1 cellular context compared by ENCODE assay signal in the genomic region with DNA sequence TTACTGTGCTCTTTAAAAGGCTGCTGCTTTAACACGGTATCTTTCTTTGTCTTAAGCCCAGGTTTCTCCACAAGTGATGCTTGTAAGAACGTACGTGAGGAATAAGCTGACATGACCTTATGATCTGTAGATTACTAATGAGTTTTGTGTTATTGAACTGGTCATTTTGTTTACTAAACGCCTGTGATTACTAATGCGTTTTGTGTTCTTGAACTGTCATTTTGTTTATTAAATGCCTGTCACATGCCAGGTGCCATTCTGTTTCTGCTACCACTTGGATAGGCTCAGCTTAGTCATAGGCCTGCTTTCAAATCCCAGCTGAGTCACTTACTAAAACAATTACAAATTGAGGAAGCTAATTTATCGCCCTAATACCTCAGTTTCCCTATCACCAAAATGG.
A peak's percentile ranks its signal among the peaks of the same experiment; 100 is the strongest.
TF ChIP-seq lines count a peak whose summit lies in the region.

No MANE protein-coding gene starts in this region.

TF ChIP-seq in IMR-90, 13 proteins besides CTCF, POLR2A, EP300 and RAD21:
- TF ChIP-seq CEBPB (IDR thresholded peaks at IDR 0.05; ENCODE audit: low read depth, low read length): no peak
- no peak for TF ChIP-seq MXI1 (IDR thresholded peaks at IDR 0.05; ENCODE audit: borderline replicate concordance, low read depth, low read length)
- no peak for TF ChIP-seq MAFK (IDR thresholded peaks at IDR 0.05; ENCODE audit: low read depth, low read length)
- no peak for TF ChIP-seq RFX5 (IDR thresholded peaks at IDR 0.05; ENCODE audit: low read depth, low read length)
- no peak for TF ChIP-seq CHD1 (IDR thresholded peaks at IDR 0.05; ENCODE audit: low read depth, low read length)
- no peak for TF ChIP-seq MAZ (IDR thresholded peaks at IDR 0.05; ENCODE audit: borderline replicate concordance, low read depth, low read length)
- TF ChIP-seq SMC3 (IDR thresholded peaks at IDR 0.05; ENCODE audit: low read depth, low read length): no peak
- TF ChIP-seq BHLHE40 (IDR thresholded peaks at IDR 0.05; ENCODE audit: low read depth, low read length): peak; percentile 34; the same call in 1 of the 2 replicates
- TF ChIP-seq, protein P1, sequence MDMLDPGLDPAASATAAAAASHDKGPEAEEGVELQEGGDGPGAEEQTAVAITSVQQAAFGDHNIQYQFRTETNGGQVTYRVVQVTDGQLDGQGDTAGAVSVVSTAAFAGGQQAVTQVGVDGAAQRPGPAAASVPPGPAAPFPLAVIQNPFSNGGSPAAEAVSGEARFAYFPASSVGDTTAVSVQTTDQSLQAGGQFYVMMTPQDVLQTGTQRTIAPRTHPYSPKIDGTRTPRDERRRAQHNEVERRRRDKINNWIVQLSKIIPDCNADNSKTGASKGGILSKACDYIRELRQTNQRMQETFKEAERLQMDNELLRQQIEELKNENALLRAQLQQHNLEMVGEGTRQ (IDR thresholded peaks at IDR 0.05; ENCODE audit: low read depth, low read length): no peak
- TF ChIP-seq RCOR1 (IDR thresholded peaks at IDR 0.05; ENCODE audit: insufficient replicate concordance, low read length): no peak
- TF ChIP-seq FOS (IDR thresholded peaks at IDR 0.05; ENCODE audit: low read depth, low read length): peak; percentile 26; the same call in 1 of the 2 replicates
- no peak for TF ChIP-seq NFE2L2 (IDR thresholded peaks at IDR 0.05; ENCODE audit: low read depth, low read length)
- TF ChIP-seq, protein P2, sequence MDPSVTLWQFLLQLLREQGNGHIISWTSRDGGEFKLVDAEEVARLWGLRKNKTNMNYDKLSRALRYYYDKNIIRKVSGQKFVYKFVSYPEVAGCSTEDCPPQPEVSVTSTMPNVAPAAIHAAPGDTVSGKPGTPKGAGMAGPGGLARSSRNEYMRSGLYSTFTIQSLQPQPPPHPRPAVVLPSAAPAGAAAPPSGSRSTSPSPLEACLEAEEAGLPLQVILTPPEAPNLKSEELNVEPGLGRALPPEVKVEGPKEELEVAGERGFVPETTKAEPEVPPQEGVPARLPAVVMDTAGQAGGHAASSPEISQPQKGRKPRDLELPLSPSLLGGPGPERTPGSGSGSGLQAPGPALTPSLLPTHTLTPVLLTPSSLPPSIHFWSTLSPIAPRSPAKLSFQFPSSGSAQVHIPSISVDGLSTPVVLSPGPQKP (IDR thresholded peaks at IDR 0.05; ENCODE audit: borderline replicate concordance, low read depth, low read length): no peak
